ENCODE assay signal across 1 cellular context in the genomic region with DNA sequence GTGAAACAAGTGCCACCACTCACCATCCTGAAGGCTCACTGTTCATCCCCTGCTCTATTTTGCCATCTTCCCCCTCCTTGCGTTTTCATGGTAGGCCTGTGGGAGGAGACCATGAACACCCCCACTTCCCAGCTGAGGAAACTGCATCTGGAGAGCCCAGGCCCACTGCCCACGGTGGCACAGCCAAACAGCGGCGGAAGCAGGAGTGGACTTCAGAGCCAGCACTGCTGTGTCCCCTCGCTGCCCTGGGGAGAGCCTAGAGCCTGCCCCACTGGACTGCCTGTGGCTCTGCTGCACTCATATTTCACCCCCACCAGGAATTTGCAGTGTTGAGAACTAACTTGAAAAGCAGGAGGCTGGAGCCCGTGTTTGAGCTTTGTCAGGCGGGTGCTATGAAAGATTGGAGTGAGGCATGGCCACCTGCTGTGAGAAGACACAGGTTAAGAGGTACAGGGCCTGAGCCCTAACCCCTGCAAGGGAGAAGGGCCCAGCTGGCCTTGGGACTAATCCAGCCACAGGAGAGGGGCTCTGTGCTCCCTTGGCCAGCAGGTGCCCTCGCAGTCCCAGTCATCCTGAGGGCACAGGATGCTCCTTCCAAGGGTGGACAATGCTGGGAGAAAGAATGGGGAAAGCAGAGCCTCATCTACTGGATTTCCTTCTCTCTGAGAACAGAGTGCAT.
TF ChIP-seq lines count a peak whose summit lies in the region.

No MANE protein-coding gene starts in this region.

TF ChIP-seq in GM23338, 12 proteins besides CTCF, POLR2A, EP300 and RAD21 (continued from another document):
- TF ChIP-seq EZH2phosphoT487 (IDR thresholded peaks at IDR 0.05; ENCODE audit: unreplicated experiment) = no peak
- TF ChIP-seq JUNB (IDR thresholded peaks at IDR 0.05; ENCODE audit: unreplicated experiment) = no peak
- TF ChIP-seq, protein P1, sequence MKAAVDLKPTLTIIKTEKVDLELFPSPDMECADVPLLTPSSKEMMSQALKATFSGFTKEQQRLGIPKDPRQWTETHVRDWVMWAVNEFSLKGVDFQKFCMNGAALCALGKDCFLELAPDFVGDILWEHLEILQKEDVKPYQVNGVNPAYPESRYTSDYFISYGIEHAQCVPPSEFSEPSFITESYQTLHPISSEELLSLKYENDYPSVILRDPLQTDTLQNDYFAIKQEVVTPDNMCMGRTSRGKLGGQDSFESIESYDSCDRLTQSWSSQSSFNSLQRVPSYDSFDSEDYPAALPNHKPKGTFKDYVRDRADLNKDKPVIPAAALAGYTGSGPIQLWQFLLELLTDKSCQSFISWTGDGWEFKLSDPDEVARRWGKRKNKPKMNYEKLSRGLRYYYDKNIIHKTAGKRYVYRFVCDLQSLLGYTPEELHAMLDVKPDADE (IDR thresholded peaks at IDR 0.05) = no peak
- TF ChIP-seq, protein P2, sequence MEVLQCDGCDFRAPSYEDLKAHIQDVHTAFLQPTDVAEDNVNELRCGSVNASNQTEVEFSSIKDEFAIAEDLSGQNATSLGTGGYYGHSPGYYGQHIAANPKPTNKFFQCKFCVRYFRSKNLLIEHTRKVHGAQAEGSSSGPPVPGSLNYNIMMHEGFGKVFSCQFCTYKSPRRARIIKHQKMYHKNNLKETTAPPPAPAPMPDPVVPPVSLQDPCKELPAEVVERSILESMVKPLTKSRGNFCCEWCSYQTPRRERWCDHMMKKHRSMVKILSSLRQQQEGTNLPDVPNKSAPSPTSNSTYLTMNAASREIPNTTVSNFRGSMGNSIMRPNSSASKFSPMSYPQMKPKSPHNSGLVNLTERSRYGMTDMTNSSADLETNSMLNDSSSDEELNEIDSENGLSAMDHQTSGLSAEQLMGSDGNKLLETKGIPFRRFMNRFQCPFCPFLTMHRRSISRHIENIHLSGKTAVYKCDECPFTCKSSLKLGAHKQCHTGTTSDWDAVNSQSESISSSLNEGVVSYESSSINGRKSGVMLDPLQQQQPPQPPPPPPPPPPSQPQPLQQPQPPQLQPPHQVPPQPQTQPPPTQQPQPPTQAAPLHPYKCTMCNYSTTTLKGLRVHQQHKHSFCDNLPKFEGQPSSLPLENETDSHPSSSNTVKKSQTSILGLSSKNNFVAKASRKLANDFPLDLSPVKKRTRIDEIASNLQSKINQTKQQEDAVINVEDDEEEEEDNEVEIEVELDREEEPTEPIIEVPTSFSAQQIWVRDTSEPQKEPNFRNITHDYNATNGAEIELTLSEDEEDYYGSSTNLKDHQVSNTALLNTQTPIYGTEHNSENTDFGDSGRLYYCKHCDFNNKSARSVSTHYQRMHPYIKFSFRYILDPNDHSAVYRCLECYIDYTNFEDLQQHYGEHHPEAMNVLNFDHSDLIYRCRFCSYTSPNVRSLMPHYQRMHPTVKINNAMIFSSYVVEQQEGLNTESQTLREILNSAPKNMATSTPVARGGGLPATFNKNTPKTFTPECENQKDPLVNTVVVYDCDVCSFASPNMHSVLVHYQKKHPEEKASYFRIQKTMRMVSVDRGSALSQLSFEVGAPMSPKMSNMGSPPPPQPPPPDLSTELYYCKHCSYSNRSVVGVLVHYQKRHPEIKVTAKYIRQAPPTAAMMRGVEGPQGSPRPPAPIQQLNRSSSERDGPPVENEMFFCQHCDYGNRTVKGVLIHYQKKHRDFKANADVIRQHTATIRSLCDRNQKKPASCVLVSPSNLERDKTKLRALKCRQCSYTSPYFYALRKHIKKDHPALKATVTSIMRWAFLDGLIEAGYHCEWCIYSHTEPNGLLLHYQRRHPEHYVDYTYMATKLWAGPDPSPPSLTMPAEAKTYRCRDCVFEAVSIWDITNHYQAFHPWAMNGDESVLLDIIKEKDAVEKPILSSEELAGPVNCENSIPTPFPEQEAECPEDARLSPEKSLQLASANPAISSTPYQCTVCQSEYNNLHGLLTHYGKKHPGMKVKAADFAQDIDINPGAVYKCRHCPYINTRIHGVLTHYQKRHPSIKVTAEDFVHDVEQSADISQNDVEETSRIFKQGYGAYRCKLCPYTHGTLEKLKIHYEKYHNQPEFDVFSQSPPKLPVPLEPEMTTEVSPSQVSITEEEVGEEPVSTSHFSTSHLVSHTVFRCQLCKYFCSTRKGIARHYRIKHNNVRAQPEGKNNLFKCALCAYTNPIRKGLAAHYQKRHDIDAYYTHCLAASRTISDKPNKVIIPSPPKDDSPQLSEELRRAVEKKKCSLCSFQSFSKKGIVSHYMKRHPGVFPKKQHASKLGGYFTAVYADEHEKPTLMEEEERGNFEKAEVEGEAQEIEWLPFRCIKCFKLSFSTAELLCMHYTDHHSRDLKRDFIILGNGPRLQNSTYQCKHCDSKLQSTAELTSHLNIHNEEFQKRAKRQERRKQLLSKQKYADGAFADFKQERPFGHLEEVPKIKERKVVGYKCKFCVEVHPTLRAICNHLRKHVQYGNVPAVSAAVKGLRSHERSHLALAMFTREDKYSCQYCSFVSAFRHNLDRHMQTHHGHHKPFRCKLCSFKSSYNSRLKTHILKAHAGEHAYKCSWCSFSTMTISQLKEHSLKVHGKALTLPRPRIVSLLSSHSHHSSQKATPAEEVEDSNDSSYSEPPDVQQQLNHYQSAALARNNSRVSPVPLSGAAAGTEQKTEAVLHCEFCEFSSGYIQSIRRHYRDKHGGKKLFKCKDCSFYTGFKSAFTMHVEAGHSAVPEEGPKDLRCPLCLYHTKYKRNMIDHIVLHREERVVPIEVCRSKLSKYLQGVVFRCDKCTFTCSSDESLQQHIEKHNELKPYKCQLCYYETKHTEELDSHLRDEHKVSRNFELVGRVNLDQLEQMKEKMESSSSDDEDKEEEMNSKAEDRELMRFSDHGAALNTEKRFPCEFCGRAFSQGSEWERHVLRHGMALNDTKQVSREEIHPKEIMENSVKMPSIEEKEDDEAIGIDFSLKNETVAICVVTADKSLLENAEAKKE (CRISPR knock-in tag; IDR thresholded peaks at IDR 0.05) = no peak
- TF ChIP-seq ZNF114 (CRISPR knock-in tag; IDR thresholded peaks at IDR 0.05) = no peak
- no peak for TF ChIP-seq ZNF331 (CRISPR knock-in tag; IDR thresholded peaks at IDR 0.05; ENCODE audit: low read depth)
TF ChIP-seq in GM23338: peak in this region for 0.
